In genomic region chr6:119333707-119334295, GRCh38 we compare ENCODE assay signal across 9 cellular contexts. TPM values are rescaled to one million over a fixed set of nuclear protein-coding genes. Genes with fewer than 3 reads are reported as not detected.
DNase-seq lines count a peak whose midpoint lies in the region; ATAC-seq and TF ChIP-seq lines count a peak whose summit lies in the region.
"Had no signal": no experiment of that assay in that cellular context is flagged by ENCODE, and none has a peak within 500 bp of the region (broad histone marks: within the 10 kb centered on the region; RNA-seq: fewer than 3 reads in every experiment).

No MANE protein-coding gene starts in this region.

- H3K36me3 Mint-ChIP-seq in activated naive CD8-positive, alpha-beta T cell treated with anti-CD3 and anti-CD28 coated beads, Interleukin-2, amount 10 ng/mL, durations not matched to agents 7 days and 5 days, result peaks cover 30% of the 10 kb centered on the region
- H3K36me3 Mint-ChIP-seq in activated naive CD8-positive, alpha-beta T cell treated with anti-CD3 and anti-CD28 coated beads, Interleukin-2, amount 50 U/mL, for 24 hours (ENCODE audit: low read depth), result peaks cover 19% of the 10 kb centered on the region
- H3K36me3 Mint-ChIP-seq in activated B cell treated with CpG ODN at 0.5 μM for 24 hours (ENCODE audit: low read depth), result peaks cover 1% of the 10 kb centered on the region

- intact Hi-C loops in activated B cell treated with CpG ODN at 0.5 μM for 24 hours (cut with micrococcal nuclease), result loop anchor here (1.0 to 10.0 kb wide), 7 partner anchors 13 to 1493 kb away; no protein-coding TSS in a partner anchor
- intact Hi-C loops in right lobe of liver (cut with DNase I), result no loop called here

- H3K9me3 Mint-ChIP-seq in activated naive CD8-positive, alpha-beta T cell treated with anti-CD3 and anti-CD28 coated beads, Interleukin-2, amount 10 ng/mL, durations not matched to agents 7 days and 5 days, result no peaks in the 10 kb centered on the region
- H3K9me3 Mint-ChIP-seq in activated naive CD8-positive, alpha-beta T cell treated with anti-CD3 and anti-CD28 coated beads, Interleukin-2, amount 50 U/mL, for 24 hours, result no peaks in the 10 kb centered on the region
- H3K9me3 Mint-ChIP-seq in activated B cell treated with CpG ODN at 0.5 μM for 24 hours, result no peaks in the 10 kb centered on the region
- H3K9me3 Mint-ChIP-seq: activated T-cell treated with anti-CD3 and anti-CD28 coated beads, Interleukin-2, amount 50 U/mL, for 72 hours had no signal

- no peaks in the 10 kb centered on the region for H3K27me3 ChIP-seq in right lobe of liver
- no peaks in the 10 kb centered on the region for H3K27me3 ChIP-seq in SJCRH30

- peaks cover 0 to 52% (median 26%) of the 10 kb centered on the region in 4 donors for H3K4me1 ChIP-seq in right lobe of liver
- no peaks in the 10 kb centered on the region for H3K4me1 ChIP-seq in SJCRH30

- H3K9me3 ChIP-seq in right lobe of liver (no peaks in the 10 kb centered on the region), SJCRH30 (replicated peaks) (no peaks in the 10 kb centered on the region)

- H3K4me1 Mint-ChIP-seq in activated naive CD8-positive, alpha-beta T cell treated with anti-CD3 and anti-CD28 coated beads, Interleukin-2, amount 10 ng/mL, durations not matched to agents 7 days and 5 days, result peaks cover 49% of the 10 kb centered on the region
- H3K4me1 Mint-ChIP-seq in activated naive CD8-positive, alpha-beta T cell treated with anti-CD3 and anti-CD28 coated beads, Interleukin-2, amount 50 U/mL, for 24 hours, result peaks cover 28% of the 10 kb centered on the region
- H3K4me1 Mint-ChIP-seq in activated B cell treated with CpG ODN at 0.5 μM for 24 hours, result peaks cover 40% of the 10 kb centered on the region

- no peak overlapping the region for H3K27ac Mint-ChIP-seq in activated naive CD8-positive, alpha-beta T cell treated with anti-CD3 and anti-CD28 coated beads, Interleukin-2, amount 10 ng/mL, durations not matched to agents 7 days and 5 days
- no peak overlapping the region for H3K27ac Mint-ChIP-seq in activated naive CD8-positive, alpha-beta T cell treated with anti-CD3 and anti-CD28 coated beads, Interleukin-2, amount 50 U/mL, for 24 hours
- no peak overlapping the region for H3K27ac Mint-ChIP-seq in activated B cell treated with CpG ODN at 0.5 μM for 24 hours
- H3K27ac Mint-ChIP-seq: activated T-cell treated with anti-CD3 and anti-CD28 coated beads, Interleukin-2, amount 50 U/mL, for 72 hours had no signal

- CTCF ChIA-PET in activated B cell treated with CpG ODN at 0.5 μM for 24 hours (lab: Charles Lee), result interaction anchor here (0.6 to 2.5 kb wide), 13 partner anchors 10 to 1972 kb away, joined by 3 to 12 read pairs (median 4); no protein-coding TSS in a partner anchor

- POLR2A ChIA-PET in activated naive CD8-positive, alpha-beta T cell treated with anti-CD3 and anti-CD28 coated beads, Interleukin-2, amount 10 ng/mL, durations not matched to agents 7 days and 5 days (lab: Charles Lee), result interaction anchor here (1.1 kb wide), 1 partner anchor 13 kb away, joined by 4 read pairs; no protein-coding TSS in a partner anchor
- POLR2A ChIA-PET in activated B cell treated with CpG ODN at 0.5 μM for 24 hours (lab: Charles Lee), result no interaction called here

- H3K4me3 ChIP-seq in right lobe of liver (no peak overlapping the region), SJCRH30 (no peak overlapping the region)

- H3K27ac ChIP-seq in right lobe of liver (no peak overlapping the region), SJCRH30 (no peak overlapping the region)

- peak; percentile 41 for ATAC-seq in activated naive CD8-positive, alpha-beta T cell treated with anti-CD3 and anti-CD28 coated beads, Interleukin-2, amount 10 ng/mL, durations not matched to agents 7 days and 5 days (ENCODE audit: low read depth)
- no peak for ATAC-seq in activated naive CD8-positive, alpha-beta T cell treated with anti-CD3 and anti-CD28 coated beads, Interleukin-2, amount 50 U/mL, for 24 hours
- ATAC-seq in HG03280 (IDR thresholded peaks at IDR 0.05; ENCODE audit: unreplicated experiment) (peak; percentile 39), activated B cell treated with CpG ODN at 0.5 μM for 24 hours (ENCODE audit: low read depth) (peak; percentile 71), right lobe of liver (peak; percentile 47 to 67 (median 59))

- no peak overlapping the region for H3K4me3 Mint-ChIP-seq in activated naive CD8-positive, alpha-beta T cell treated with anti-CD3 and anti-CD28 coated beads, Interleukin-2, amount 10 ng/mL, durations not matched to agents 7 days and 5 days
- no peak overlapping the region for H3K4me3 Mint-ChIP-seq in activated naive CD8-positive, alpha-beta T cell treated with anti-CD3 and anti-CD28 coated beads, Interleukin-2, amount 50 U/mL, for 24 hours
- H3K4me3 Mint-ChIP-seq in activated B cell treated with CpG ODN at 0.5 μM for 24 hours, result no peak overlapping the region
- H3K4me3 Mint-ChIP-seq: activated T-cell treated with anti-CD3 and anti-CD28 coated beads, Interleukin-2, amount 50 U/mL, for 72 hours had no signal

- DNase-seq in activated naive CD8-positive, alpha-beta T cell treated with anti-CD3 and anti-CD28 coated beads, Interleukin-2, amount 10 ng/mL, durations not matched to agents 7 days and 5 days, result no peak
- no peak for DNase-seq in activated naive CD8-positive, alpha-beta T cell treated with anti-CD3 and anti-CD28 coated beads, Interleukin-2, amount 50 U/mL, for 24 hours
- DNase-seq in activated B cell treated with CpG ODN at 0.5 μM for 24 hours (no peak), right lobe of liver (no peak), HuH-7.5 (ENCODE audit: low spot score) (no peak), SK-N-DZ (ENCODE audit: low spot score) (no peak), SJCRH30 (no peak)
- DNase-seq: activated T-cell treated with anti-CD3 and anti-CD28 coated beads, Interleukin-2, amount 50 U/mL, for 72 hours had no signal

- H3K36me3 ChIP-seq in right lobe of liver (no peaks in the 10 kb centered on the region), SJCRH30 (no peaks in the 10 kb centered on the region)

- TF ChIP-seq CTCF in activated B cell treated with CpG ODN at 0.5 μM for 24 hours (IDR thresholded peaks at IDR 0.05), result no peak
- peak; percentile 40 to 50 (median 42) for TF ChIP-seq CTCF in right lobe of liver (IDR thresholded peaks at IDR 0.05)

- no peak for TF ChIP-seq POLR2A in right lobe of liver (IDR thresholded peaks at IDR 0.05)

- H3K27me3 Mint-ChIP-seq in activated naive CD8-positive, alpha-beta T cell treated with anti-CD3 and anti-CD28 coated beads, Interleukin-2, amount 10 ng/mL, durations not matched to agents 7 days and 5 days, result no peaks in the 10 kb centered on the region
- H3K27me3 Mint-ChIP-seq in activated naive CD8-positive, alpha-beta T cell treated with anti-CD3 and anti-CD28 coated beads, Interleukin-2, amount 50 U/mL, for 24 hours, result no peaks in the 10 kb centered on the region
- no peaks in the 10 kb centered on the region for H3K27me3 Mint-ChIP-seq in activated B cell treated with CpG ODN at 0.5 μM for 24 hours

- WGBS in right lobe of liver (ENCODE audit: insufficient coverage, low coverage, low lambda C conversion rate, missing lambda C conversion rate), result 79% methylated on average over 3 of the region's 3 CpGs

RNA-seq across cellular contexts. Expression of gene MAN1A1, which starts 15.8 kb away (rescaled TPM):
- 10 to 100 TPM; 19.2 to 19.5 TPM for total RNA-seq in activated naive CD8-positive, alpha-beta T cell treated with anti-CD3 and anti-CD28 coated beads, Interleukin-2, amount 10 ng/mL, durations not matched to agents 7 days and 5 days
- total RNA-seq in activated B cell treated with CpG ODN at 0.5 μM for 24 hours (17.7 and 18.1 TPM in 2 replicates), right lobe of liver (100 to 1,000 TPM; 109 to 191 (median 139) TPM)
- polyA plus RNA-seq in SK-N-DZ (2014; cell fraction: cytosol; rRNA removed), result 23.8 and 24.9 TPM in 2 replicates
- 12.8 and 12.9 TPM in 2 replicates for polyA plus RNA-seq in SK-N-DZ (2014; cell fraction: nucleus; rRNA removed)
- 15.2 and 15.4 TPM in 2 replicates for total RNA-seq in SJCRH30 (2014; rRNA removed; shearing (Covaris generic))
